32 cellular contexts compared by ENCODE assay signal in genomic region chr14:54046250-54046649, GRCh38.
"Had no signal": no experiment of that assay in that cellular context is flagged by ENCODE, and none has a peak within 500 bp of the region (broad histone marks: within the 10 kb centered on the region; RNA-seq: fewer than 3 reads in every experiment).

No MANE protein-coding gene starts in this region.

- H3K4me3 ChIP-seq: cardiac muscle cell, colonic mucosa, gastroesophageal sphincter, heart right ventricle had no signal

- H3K4me1 Mint-ChIP-seq: activated B cell treated with CpG ODN at 0.5 μM for 24 hours; activated T-helper 17 cell treated with anti-CD3 and anti-CD28 coated beads, Interleukin-2, amount 50 U/mL, for 72 hours; T-cell had no signal

- H3K4me3 Mint-ChIP-seq: activated B cell treated with CpG ODN at 0.5 μM for 24 hours; activated CD8-positive, alpha-beta T cell treated with anti-CD3 and anti-CD28 coated beads for 36 hours; activated naive CD8-positive, alpha-beta T cell; activated T-cell treated with anti-CD3 and anti-CD28 coated beads, Interleukin-2, amount 50 U/mL, for 4 hours; activated T-helper 17 cell treated with anti-CD3 and anti-CD28 coated beads, Interleukin-2, amount 50 U/mL, for 72 hours; T-cell; T-helper 1 cell treated with Interleukin-12 subunit alpha and Interleukin-12 subunit beta and Interleukin-4 antibody, amounts not matched to agents 30 μg/mL and 1 μg/mL, for 36 hours had no signal

- H3K27ac ChIP-seq: cardiac muscle cell, colonic mucosa, epithelial cell of prostate, gastroesophageal sphincter, heart right ventricle, WERI-Rb-1 had no signal

- ATAC-seq: activated CD4-positive, CD25-positive, alpha-beta regulatory T cell treated with anti-CD3 and anti-CD28 coated beads, Interleukin-2, amount 50 U/mL, for 24 hours; activated CD8-positive, alpha-beta T cell treated with anti-CD3 and anti-CD28 coated beads for 36 hours; activated T-cell treated with anti-CD3 and anti-CD28 coated beads, Interleukin-2, amount 50 U/mL, for 4 hours; activated T-helper 17 cell treated with anti-CD3 and anti-CD28 coated beads, Interleukin-2, amount 50 U/mL, for 72 hours; gastroesophageal sphincter; heart right ventricle; T-cell had no signal

- H3K27me3 Mint-ChIP-seq: activated CD8-positive, alpha-beta T cell treated with anti-CD3 and anti-CD28 coated beads for 36 hours; activated naive CD8-positive, alpha-beta T cell had no signal

- FAIRE-seq: astrocyte, endometrium, endothelial cell of umbilical vein had no signal

- DNase-seq: activated B cell treated with CpG ODN at 0.5 μM for 24 hours; activated CD4-positive, alpha-beta T cell treated with anti-CD3 and anti-CD28 coated beads for 48 hours; activated CD4-positive, alpha-beta T cell treated with anti-CD3 and anti-CD28 coated beads, Interleukin-2, amount 50 U/mL, for 1 hour; activated CD4-positive, alpha-beta T cell treated with anti-CD3 and anti-CD28 coated beads, Interleukin-2, amount 50 U/mL, for 48 hours; activated CD8-positive, alpha-beta memory T cell treated with anti-CD3 and anti-CD28 coated beads for 24 hours; activated CD8-positive, alpha-beta T cell treated with anti-CD3 and anti-CD28 coated beads for 36 hours; activated effector memory CD4-positive, alpha-beta T cell treated with Interleukin-2 at 50 U/mL for 16 hours; activated gamma-delta T cell treated with Interleukin-2 at 50 U/mL for 16 hours; activated naive CD4-positive, alpha-beta T cell treated with anti-CD3 and anti-CD28 coated beads, Interleukin-2, amount 50 U/mL, for 16 hours; activated naive CD4-positive, alpha-beta T cell treated with Interleukin-2 at 50 U/mL for 16 hours; activated T-cell treated with anti-CD3 and anti-CD28 coated beads, Interleukin-2, amount 50 U/mL, for 4 hours; amniotic stem cell; anterior cingulate cortex; central memory CD4-positive, alpha-beta T cell; cerebellar nuclear complex; colonic mucosa; effector CD8-positive, alpha-beta T cell; foreskin melanocyte; heart right ventricle; T-cell; T-helper 9 cell; WERI-Rb-1 had no signal

- H3K36me3 ChIP-seq: cardiac muscle cell, colonic mucosa, gastroesophageal sphincter, heart right ventricle, WERI-Rb-1 had no signal

- H3K27ac Mint-ChIP-seq: activated B cell treated with CpG ODN at 0.5 μM for 24 hours; activated CD8-positive, alpha-beta T cell treated with anti-CD3 and anti-CD28 coated beads for 36 hours; activated naive CD8-positive, alpha-beta T cell; activated T-helper 17 cell treated with anti-CD3 and anti-CD28 coated beads, Interleukin-2, amount 50 U/mL, for 72 hours; T-cell; T-helper 1 cell treated with Interleukin-12 subunit alpha and Interleukin-12 subunit beta and Interleukin-4 antibody, amounts not matched to agents 30 μg/mL and 1 μg/mL, for 36 hours had no signal

- H3K27me3 ChIP-seq: cardiac muscle cell, colonic mucosa, gastroesophageal sphincter, heart right ventricle had no signal

- H3K36me3 Mint-ChIP-seq: activated naive CD8-positive, alpha-beta T cell; T-cell had no signal

- H3K4me1 ChIP-seq: colonic mucosa, gastroesophageal sphincter, heart right ventricle had no signal

- H3K9me3 ChIP-seq: colonic mucosa, gastroesophageal sphincter, heart right ventricle had no signal

- H3K9me3 Mint-ChIP-seq: activated B cell treated with CpG ODN at 0.5 μM for 24 hours; activated CD8-positive, alpha-beta T cell treated with anti-CD3 and anti-CD28 coated beads for 36 hours; activated T-cell treated with anti-CD3 and anti-CD28 coated beads, Interleukin-2, amount 50 U/mL, for 4 hours; T-cell; T-helper 1 cell treated with Interleukin-12 subunit alpha and Interleukin-12 subunit beta and Interleukin-4 antibody, amounts not matched to agents 30 μg/mL and 1 μg/mL, for 36 hours had no signal
